In the genomic region with DNA sequence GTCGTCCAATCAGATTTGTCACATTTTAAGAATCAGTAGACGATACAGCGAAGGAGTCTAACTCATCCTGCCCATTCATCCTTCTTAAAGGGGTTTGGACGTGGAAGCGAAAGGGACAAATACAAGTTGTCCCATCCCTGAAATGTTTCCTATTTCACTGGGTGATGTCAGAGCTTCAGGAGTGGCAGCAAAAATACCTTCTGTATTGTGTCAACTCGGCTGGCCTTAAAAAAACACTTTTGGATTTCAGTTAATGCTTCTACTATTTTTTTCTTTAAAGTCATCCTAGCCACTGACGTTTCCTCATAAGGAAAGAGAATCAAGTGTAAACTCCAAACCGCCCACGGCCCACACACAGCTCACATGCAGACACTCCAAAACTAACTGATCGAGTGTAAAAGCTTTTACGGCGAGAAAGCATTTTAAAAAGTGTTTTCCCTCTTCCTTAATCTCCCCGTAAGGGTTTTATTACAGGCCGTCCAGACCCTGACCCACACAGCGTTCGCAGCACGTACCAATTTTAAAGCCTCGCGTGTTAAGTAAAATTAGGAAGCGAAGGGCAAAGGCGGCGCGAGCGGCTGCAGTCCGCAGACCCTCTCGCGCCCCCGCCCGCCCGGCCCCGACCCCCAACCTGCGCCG, we compare ENCODE assay signal across 8 cellular contexts. TPM values are rescaled to one million over a fixed set of nuclear protein-coding genes. Genes with fewer than 3 reads are reported as not detected.
DNase-seq lines count a peak whose midpoint lies in the region; FAIRE-seq and TF ChIP-seq lines count a peak whose summit lies in the region.

No MANE protein-coding gene starts in this region.

- no peaks in the 10 kb centered on the region for H4K20me1 ChIP-seq in endothelial cell of umbilical vein (replicated peaks; ENCODE audit: control insufficient read depth, extremely low read depth, insufficient read depth, low read length)

- H3K4me1 ChIP-seq in endothelial cell of umbilical vein (ENCODE audit: control insufficient read depth, extremely low read depth, insufficient read depth, low read length), result peaks cover 23% of the 10 kb centered on the region
- peaks cover 13% of the 10 kb centered on the region for H3K4me1 ChIP-seq in mononuclear cell (ENCODE audit: insufficient read depth, low read length)

- H3K9ac ChIP-seq in endothelial cell of umbilical vein (replicated peaks; ENCODE audit: extremely low read depth, insufficient read depth, low read length), result peak overlapping the region; percentile 95

- CTCF ChIA-PET in endothelial cell of umbilical vein (lab: Charles Lee), result interaction anchor here (0.8 to 3.4 kb wide), 4 partner anchors 9 to 21 kb away, joined by 3 to 32 read pairs (median 6); no protein-coding TSS in a partner anchor

- H3K4me2 ChIP-seq in endothelial cell of umbilical vein (ENCODE audit: insufficient read depth, low read length), result peak overlapping the region; percentile 91

- H3K27me3 ChIP-seq in endothelial cell of umbilical vein (ENCODE audit: control insufficient read depth in 2 of 2, insufficient read depth in 2 of 2, low read length in 2 of 2) (no peaks in the 10 kb centered on the region), mononuclear cell (ENCODE audit: insufficient read depth, low read length) (no peaks in the 10 kb centered on the region)

- POLR2A ChIA-PET in endothelial cell of umbilical vein (lab: Charles Lee), result interaction anchor here (1.4 kb wide), 1 partner anchor 9 kb away, joined by 4 read pairs; no protein-coding TSS in a partner anchor

- FAIRE-seq in endothelial cell of umbilical vein (lab: Jason Lieb, UNC), result peak; percentile 57

- H3K9me1 ChIP-seq in endothelial cell of umbilical vein (replicated peaks; ENCODE audit: control insufficient read depth, extremely low read depth, insufficient read depth, low read length), result no peaks in the 10 kb centered on the region

- H3K79me2 ChIP-seq in endothelial cell of umbilical vein (ENCODE audit: control insufficient read depth, insufficient read depth, low read length), result peaks cover 24% of the 10 kb centered on the region

- H3K9me3 ChIP-seq in endothelial cell of umbilical vein (replicated peaks; ENCODE audit: control insufficient read depth, insufficient read depth, low read length), result no peaks in the 10 kb centered on the region
- H3K9me3 ChIP-seq in mononuclear cell (ENCODE audit: low read depth, low read length), result no peaks in the 10 kb centered on the region

- peaks cover 0 to 8% of the 10 kb centered on the region in 2 experiments for H3K36me3 ChIP-seq in endothelial cell of umbilical vein (ENCODE audit: control insufficient read depth in 2 of 2, extremely low read depth in 1 of 2, insufficient read depth in 2 of 2, low read length in 2 of 2)

- intact Hi-C loops in endothelial cell of umbilical vein (cut with micrococcal nuclease), result loop anchor here (1.0 to 5.0 kb wide), 2 partner anchors 35 to 269 kb away; partner anchors contain the start of gene SRP54

- peaks cover 6% of the 10 kb centered on the region for H3K36me3 Mint-ChIP-seq in stimulated activated naive CD8-positive, alpha-beta T cell treated with anti-CD3 and anti-CD28 coated beads, Interleukin-15, Interleukin-2, amounts not matched to agents 100 ng/mL and 50 ng/mL, for 24 hours (ENCODE audit: low read depth)

- TF ChIP-seq POLR2A in endothelial cell of umbilical vein (IDR thresholded peaks at IDR 0.05; ENCODE audit: low read depth, low read length), result no peak

- H3K27ac ChIP-seq in endothelial cell of umbilical vein (ENCODE audit: insufficient read depth, low read depth, low read length), result peak overlapping the region; percentile 84

- H3K27ac Mint-ChIP-seq in stimulated activated naive CD8-positive, alpha-beta T cell treated with anti-CD3 and anti-CD28 coated beads, Interleukin-15, Interleukin-2, amounts not matched to agents 100 ng/mL and 50 ng/mL, for 24 hours, result peak overlapping the region; percentile 94

- dilution Hi-C loops in endothelial cell of umbilical vein (cut with MboI; ENCODE audit: extremely low pct_ligation_motif_present, low sequenced_read_pairs), result no loop called here

- no peaks in the 10 kb centered on the region for H3K9me3 Mint-ChIP-seq in stimulated activated naive CD8-positive, alpha-beta T cell treated with anti-CD3 and anti-CD28 coated beads, Interleukin-15, Interleukin-2, amounts not matched to agents 100 ng/mL and 50 ng/mL, for 24 hours

- TSS peak; percentile 56 for BruUV-seq in endothelial cell of umbilical vein (replicated peaks; lab: Mats Ljungman, UMichigan)

- H3K4me3 Mint-ChIP-seq in stimulated activated naive CD8-positive, alpha-beta T cell treated with anti-CD3 and anti-CD28 coated beads, Interleukin-15, Interleukin-2, amounts not matched to agents 100 ng/mL and 50 ng/mL, for 24 hours, result peak overlapping the region; percentile 94

- TF ChIP-seq CTCF in endothelial cell of umbilical vein (IDR thresholded peaks at IDR 0.05; ENCODE audit: extremely low read depth in 1 of 2, insufficient read depth in 1 of 2, low read depth in 1 of 2, low read length in 2 of 2), result no peak

- peak overlapping the region; percentile 66 for H3K4me3 ChIP-seq in Jurkat, Clone E6-1 (ENCODE audit: low read length)
- H3K4me3 ChIP-seq in endothelial cell of umbilical vein (replicated peaks in 1 of 3; ENCODE audit: insufficient read depth in 1 of 3, low read depth in 1 of 3, low read length in 3 of 3) (peak overlapping the region; percentile 60 to 95 (median 82)), mononuclear cell (ENCODE audit: low read length) (peak overlapping the region; percentile 71)

- H2AFZ ChIP-seq in endothelial cell of umbilical vein (ENCODE audit: low read depth, low read length), result peak overlapping the region; percentile 42

- H3K27me3 Mint-ChIP-seq in stimulated activated naive CD8-positive, alpha-beta T cell treated with anti-CD3 and anti-CD28 coated beads, Interleukin-15, Interleukin-2, amounts not matched to agents 100 ng/mL and 50 ng/mL, for 24 hours, result no peaks in the 10 kb centered on the region

- DNase-seq in AML-193 (lab: John Stamatoyannopoulos, UW) (peak; percentile 23 to 29), GM19238 (ENCODE audit: insufficient read length, low spot score) (peak; percentile 15), endothelial cell of umbilical vein (ENCODE audit: low read depth, low spot score) (peak; percentile 70), iPS-NIHi7 (ENCODE audit: extremely low spot score) (no peak)
- DNase-seq in Jurkat, Clone E6-1 (ENCODE audit: low read depth, low spot score), result no peak
- DNase-seq in activated CD4-positive, alpha-beta T cell treated with anti-CD3 and anti-CD28 coated beads for 48 hours, result peak; percentile 61

- H3K4me1 Mint-ChIP-seq in stimulated activated naive CD8-positive, alpha-beta T cell treated with anti-CD3 and anti-CD28 coated beads, Interleukin-15, Interleukin-2, amounts not matched to agents 100 ng/mL and 50 ng/mL, for 24 hours (ENCODE audit: low read depth), result peaks cover 24% of the 10 kb centered on the region

TF ChIP-seq in endothelial cell of umbilical vein, 7 proteins besides CTCF, POLR2A, EP300 and RAD21:
- TF ChIP-seq FOS (IDR thresholded peaks at IDR 0.05; ENCODE audit: borderline replicate concordance, insufficient read depth, low read length), result no peak
- TF ChIP-seq JUN (IDR thresholded peaks at IDR 0.05; ENCODE audit: borderline replicate concordance, insufficient read depth, insufficient read length, low read depth), result no peak
- TF ChIP-seq MAX (IDR thresholded peaks at IDR 0.05; ENCODE audit: insufficient read depth, insufficient read length), result no peak
- no peak for TF ChIP-seq POLR2AphosphoS5 (IDR thresholded peaks at IDR 0.05; ENCODE audit: insufficient read depth, low read depth, low read length)
- TF ChIP-seq MYC (IDR thresholded peaks at IDR 0.05; ENCODE audit: low read depth, low read length), result no peak
- TF ChIP-seq GATA2 (IDR thresholded peaks at IDR 0.05; ENCODE audit: insufficient read depth, insufficient read length, low read depth, low read length), result no peak
- TF ChIP-seq EZH2 (IDR thresholded peaks at IDR 0.05; ENCODE audit: borderline replicate concordance, low read depth, low read length, severe bottlenecking), result no peak

RNA-seq across cellular contexts. Expression of gene CFL2, which starts 0.6 kb away (rescaled TPM):
- 4.2 TPM for polyA plus RNA-seq in Jurkat, Clone E6-1 (2012; ENCODE audit: insufficient read depth, insufficient read length)
- total RNA-seq in endothelial cell of umbilical vein (91.9 and 98.1 TPM in 2 replicates), mononuclear cell (62.2 TPM)
- polyA plus RNA-seq in endothelial cell of umbilical vein, result 34.4 and 42.8 TPM in 2 replicates
- polyA plus RNA-seq in endothelial cell of umbilical vein (2011; cell fraction: cytosol; rRNA removed), result 43.5 and 47.4 TPM in 2 replicates
- polyA plus RNA-seq in endothelial cell of umbilical vein (2011; cell fraction: nucleus; rRNA removed), result 25.4 and 33.5 TPM in 2 replicates
- 85.5 and 153 TPM in 2 replicates for polyA plus RNA-seq in endothelial cell of umbilical vein (2012)
- 43.4 and 56.7 TPM in 2 replicates for polyA minus RNA-seq in endothelial cell of umbilical vein
- polyA minus RNA-seq in endothelial cell of umbilical vein (2011; cell fraction: cytosol; rRNA and poly(A)+ RNA removed), result 36.5 TPM
- 18.6 and 31.3 TPM in 2 replicates for polyA minus RNA-seq in endothelial cell of umbilical vein (2011; cell fraction: nucleus; rRNA and poly(A)+ RNA removed)

Comparison
In these comparisons a context has a peak if more than half of its experiments do, and no peak if none do; other contexts are left out.
1. DNase-seq: peak in AML-193 (2 of 2), GM19238 (single experiment), activated CD4-positive, alpha-beta T cell treated with anti-CD3 and anti-CD28 coated beads for 48 hours (single experiment) and endothelial cell of umbilical vein (single experiment); none in Jurkat, Clone E6-1 (single experiment) and iPS-NIHi7 (single experiment).
2. Peak in every context shown above with its lines, with median percentiles within 50 percentile points of each other: H3K4me3 ChIP-seq.